In genomic region chr2:15591692-15592463, GRCh38 we compare ENCODE assay signal across 8 cellular contexts. TPM values are rescaled to one million over a fixed set of nuclear protein-coding genes. Genes with fewer than 3 reads are reported as not detected.
DNase-seq lines count a peak whose midpoint lies in the region; TF ChIP-seq lines count a peak whose summit lies in the region.

DDX1 (plus strand) TSS chr2:15591868; CDS start chr2:15591934, 66 bp downstream.

- peaks cover 21% of the 10 kb centered on the region for H3K4me1 Mint-ChIP-seq in neural progenitor cell

- H3K36me3 ChIP-seq in neural progenitor cell (peaks cover 11% of the 10 kb centered on the region), stomach smooth muscle (ENCODE audit: control insufficient read depth in 2 of 2, insufficient read depth in 2 of 2, low read length in 2 of 2) (peaks cover 12 to 14% of the 10 kb centered on the region in 2 donors)

- peaks cover 8% of the 10 kb centered on the region for H3K36me3 Mint-ChIP-seq in neural progenitor cell

- H3K4me3 Mint-ChIP-seq in neural progenitor cell, result peak within 1 kb of the TSS; percentile 95

- peaks cover 32% of the 10 kb centered on the region for H3K79me2 ChIP-seq in neural progenitor cell (ENCODE audit: low read depth)

- H3F3A ChIP-seq in neural progenitor cell (ENCODE audit: low read depth), result peaks cover 4% of the 10 kb centered on the region

- DNase-seq in ELR (ENCODE audit: low read depth), result peak; percentile 86
- DNase-seq in H4 (ENCODE audit: low spot score), result peak; percentile 48
- DNase-seq in LNCaP clone FGC (ENCODE audit: low read depth), result peak; percentile 39
- DNase-seq in SHP77 (lab: John Stamatoyannopoulos, UW), result peak; percentile 82 to 85
- DNase-seq in activated gamma-delta T cell treated with Interleukin-2 at 50 U/mL for 16 hours, result peak; percentile 79
- DNase-seq in fibroblast of villous mesenchyme (ENCODE audit: low read depth), result peak; percentile 89
- peak; percentile 89 for DNase-seq in neural progenitor cell (ENCODE audit: low spot score)

- peaks cover 9% of the 10 kb centered on the region for H3K4me1 ChIP-seq in neural progenitor cell
- H3K4me1 ChIP-seq in stomach smooth muscle (ENCODE audit: control insufficient read depth, insufficient read depth, low read length), result peaks cover 13% of the 10 kb centered on the region

- H3K9ac ChIP-seq in neural progenitor cell, result peak within 1 kb of the TSS; percentile 81
- H3K9ac ChIP-seq in stomach smooth muscle (ENCODE audit: low read length in 2 of 2), result peak within 1 kb of the TSS; percentile 93 to 95

- H3K27me3 ChIP-seq in neural progenitor cell (no peaks in the 10 kb centered on the region), stomach smooth muscle (ENCODE audit: control insufficient read depth in 1 of 2, insufficient read depth in 2 of 2, low read length in 2 of 2) (no peaks in the 10 kb centered on the region)

- peak within 1 kb of the TSS; percentile 96 for H3K27ac Mint-ChIP-seq in neural progenitor cell

- H3K4me2 ChIP-seq in neural progenitor cell, result peak within 1 kb of the TSS; percentile 94

- H3K9me3 ChIP-seq in neural progenitor cell (ENCODE audit: low read depth), result no peaks in the 10 kb centered on the region
- H3K9me3 ChIP-seq in stomach smooth muscle (ENCODE audit: control insufficient read depth in 2 of 2, low read length in 2 of 2), result no peaks in the 10 kb centered on the region

- peak within 1 kb of the TSS; percentile 91 for H2AFZ ChIP-seq in neural progenitor cell (replicated peaks)

- H4K20me1 ChIP-seq in neural progenitor cell (ENCODE audit: low read depth), result peaks cover 9% of the 10 kb centered on the region

- peaks cover 2% of the 10 kb centered on the region for H3K27me3 Mint-ChIP-seq in neural progenitor cell (ENCODE audit: insufficient read depth, low read depth)

- H3K4me3 ChIP-seq in LNCaP clone FGC (ENCODE audit: low read depth, low read length) (peak within 1 kb of the TSS; percentile 77), fibroblast of villous mesenchyme (ENCODE audit: low read depth, low read length) (peak within 1 kb of the TSS; percentile 83), neural progenitor cell (peak within 1 kb of the TSS; percentile 75), stomach smooth muscle (ENCODE audit: low read length in 2 of 2) (peak within 1 kb of the TSS; percentile 91 to 99)

- no peaks in the 10 kb centered on the region for H3K9me3 Mint-ChIP-seq in neural progenitor cell

- H3K27ac ChIP-seq in neural progenitor cell (peak within 1 kb of the TSS; percentile 62), stomach smooth muscle (ENCODE audit: low read length) (peak within 1 kb of the TSS; percentile 88)

- TF ChIP-seq CTCF in LNCaP clone FGC (IDR thresholded peaks at IDR 0.05; ENCODE audit: control insufficient read depth, extremely low read depth, insufficient read depth) (peak; percentile 13; the same call in 1 of the 2 replicates), fibroblast of villous mesenchyme (IDR thresholded peaks at IDR 0.05; ENCODE audit: insufficient read depth, low read depth, low read length) (no peak), neural progenitor cell (IDR thresholded peaks at IDR 0.05) (no peak)

RNA-seq across cellular contexts. Expression of gene DDX1, which starts in this region (rescaled TPM):
- 46.2 and 53.1 TPM in 2 replicates for total RNA-seq in H4 (2014; rRNA removed; shearing (Covaris generic))
- total RNA-seq in fibroblast of villous mesenchyme (87.3 and 120 TPM in 2 replicates), neural progenitor cell (ENCODE audit: low replicate concordance) (66.8 and 103 TPM in 2 replicates)

Comparison
In these comparisons a context has a peak if more than half of its experiments do, and no peak if none do; other contexts are left out.
1. Peak in every context shown above with its lines: DNase-seq, H3K4me3 ChIP-seq and H3K27ac ChIP-seq.
2. DNase-seq: peak in every context shown above with its lines; median percentile 89 in fibroblast of villous mesenchyme; 89 in neural progenitor cell; 86 in ELR; 84 in SHP77; 79 in activated gamma-delta T cell treated with Interleukin-2 at 50 U/mL for 16 hours; 48 in H4; 39 in LNCaP clone FGC.